Comparison of ENCODE assay signal across 9 cellular contexts in the genomic region with DNA sequence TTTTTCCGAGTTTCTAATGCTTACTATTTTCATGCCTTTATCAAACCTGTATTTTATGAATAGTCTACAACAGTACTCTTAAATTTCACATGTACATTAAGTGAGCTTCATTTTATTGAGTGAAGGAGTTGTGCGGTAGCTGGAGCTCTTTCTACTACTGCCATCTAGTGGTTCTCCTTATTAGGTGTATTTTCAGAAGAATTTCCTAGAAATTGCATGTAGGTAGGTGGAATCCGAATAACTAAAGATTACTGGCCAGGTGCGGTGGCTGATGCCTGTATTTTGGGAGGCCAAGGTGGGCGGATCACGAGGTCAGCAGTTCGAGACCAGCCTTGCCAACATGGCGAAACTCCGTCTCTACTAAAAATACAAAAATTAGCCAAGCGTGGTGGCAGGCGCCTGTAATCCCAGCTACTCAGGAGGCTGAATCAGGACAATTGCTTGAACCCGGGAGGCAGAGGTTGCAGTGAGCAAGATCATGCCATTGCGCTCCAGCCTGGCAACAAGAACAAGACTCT. TPM values are rescaled to one million over a fixed set of nuclear protein-coding genes. Genes with fewer than 3 reads are reported as not detected.
DNase-seq lines count a peak whose midpoint lies in the region; ATAC-seq and TF ChIP-seq lines count a peak whose summit lies in the region.
"Had no signal": no experiment of that assay in that cellular context is flagged by ENCODE, and none has a peak within 500 bp of the region (broad histone marks: within the 10 kb centered on the region; RNA-seq: fewer than 3 reads in every experiment).

No MANE protein-coding gene starts in this region.

- TF ChIP-seq CTCF in C4-2B (conservative IDR thresholded peaks at IDR 0.05) (peak; percentile 88), heart left ventricle (IDR thresholded peaks at IDR 0.05) (peak; percentile 63 to 90 (median 78)), retinal pigment epithelial cell (conservative IDR thresholded peaks at IDR 0.05; ENCODE audit: low read depth, low read length) (peak; percentile 69)
- peak; percentile 79 for TF ChIP-seq CTCF in activated CD8-positive, alpha-beta T cell treated with anti-CD3 and anti-CD28 coated beads for 36 hours (IDR thresholded peaks at IDR 0.05)

- ATAC-seq in GM18511 (IDR thresholded peaks at IDR 0.05; ENCODE audit: unreplicated experiment) (peak; percentile 56), HG03097 (IDR thresholded peaks at IDR 0.05; ENCODE audit: low FRiP score, unreplicated experiment) (peak; percentile 41), heart left ventricle (peak in 2 of 4 donors; percentile 50 to 59)
- ATAC-seq in activated CD8-positive, alpha-beta T cell treated with anti-CD3 and anti-CD28 coated beads for 36 hours: peak; percentile 68

- intact Hi-C loops in activated CD8-positive, alpha-beta T cell treated with anti-CD3 and anti-CD28 coated beads for 36 hours (cut with micrococcal nuclease): loop anchor here (1.0 to 10.0 kb wide), 3 partner anchors 133 to 486 kb away; no protein-coding TSS in a partner anchor
- intact Hi-C loops in heart left ventricle (cut with DNase I): loop anchor here (1.0 to 10.0 kb wide), 12 partner anchors 132 to 488 kb away; no protein-coding TSS in a partner anchor

- peaks cover 4% of the 10 kb centered on the region for H3K27me3 Mint-ChIP-seq in activated CD8-positive, alpha-beta T cell treated with anti-CD3 and anti-CD28 coated beads for 36 hours

- H3K27ac Mint-ChIP-seq in activated CD8-positive, alpha-beta T cell treated with anti-CD3 and anti-CD28 coated beads for 36 hours: peak overlapping the region; percentile 55

- CTCF ChIA-PET in activated CD8-positive, alpha-beta T cell treated with anti-CD3 and anti-CD28 coated beads for 36 hours (lab: Charles Lee): interaction anchor here (0.6 to 3.3 kb wide), 54 partner anchors 8 to 708 kb away, joined by 3 to 63 read pairs (median 4); a partner anchor contains a TSS

- H3K4me1 ChIP-seq in heart left ventricle: peaks cover 0 to 5% (median 0%) of the 10 kb centered on the region in 12 donors

- H3K27ac ChIP-seq in C4-2B (no peak overlapping the region), heart left ventricle (no peak overlapping the region)
- H3K27ac ChIP-seq: SJCRH30 had no signal

- no peaks in the 10 kb centered on the region for H3K36me3 ChIP-seq in heart left ventricle
- H3K36me3 ChIP-seq: SJCRH30 had no signal

- no peaks in the 10 kb centered on the region for H3K9me3 Mint-ChIP-seq in activated CD8-positive, alpha-beta T cell treated with anti-CD3 and anti-CD28 coated beads for 36 hours

- H3K9me3 ChIP-seq in heart left ventricle: no peaks in the 10 kb centered on the region
- H3K9me3 ChIP-seq: SJCRH30 had no signal

- 31 to 34% (median 32%) methylated on average over 13 of the region's 13 CpGs for WGBS in heart left ventricle, 4 donors

- H3K36me3 Mint-ChIP-seq in activated CD8-positive, alpha-beta T cell treated with anti-CD3 and anti-CD28 coated beads for 36 hours (ENCODE audit: low read depth): no peaks in the 10 kb centered on the region

- H3K27me3 ChIP-seq in heart left ventricle: no peaks in the 10 kb centered on the region
- H3K27me3 ChIP-seq: SJCRH30 had no signal

- DNase-seq in NCI-H2171 treated with DMSO at 0.1 percent for 48 hours (lab: John Stamatoyannopoulos, UW) (peak; percentile 79), heart left ventricle (no peak), retinal pigment epithelial cell (ENCODE audit: low read depth) (peak; percentile 6), OCI-M2 (lab: John Stamatoyannopoulos, UW; ENCODE audit: unreplicated experiment) (no peak)
- peak; percentile 46 for DNase-seq in activated CD8-positive, alpha-beta T cell treated with anti-CD3 and anti-CD28 coated beads for 36 hours

- peaks cover 21% of the 10 kb centered on the region for H3K4me1 Mint-ChIP-seq in activated CD8-positive, alpha-beta T cell treated with anti-CD3 and anti-CD28 coated beads for 36 hours (ENCODE audit: low read depth)

- no peak for TF ChIP-seq POLR2A in heart left ventricle (IDR thresholded peaks at IDR 0.05)

- no peak overlapping the region for H3K4me3 ChIP-seq in heart left ventricle
- no peak overlapping the region for H3K4me3 ChIP-seq in retinal pigment epithelial cell (ENCODE audit: low read length)
- H3K4me3 ChIP-seq: SJCRH30 had no signal

- no peak overlapping the region for H3K4me3 Mint-ChIP-seq in activated CD8-positive, alpha-beta T cell treated with anti-CD3 and anti-CD28 coated beads for 36 hours

- POLR2A ChIA-PET in activated CD8-positive, alpha-beta T cell treated with anti-CD3 and anti-CD28 coated beads for 36 hours (lab: Charles Lee): interaction anchor here (0.6 to 2.6 kb wide), 3 partner anchors 144 to 487 kb away, joined by 3 to 9 read pairs (median 3); a partner anchor contains a TSS

RNA-seq across cellular contexts. Expression of a gene that starts 38.3 kb away (rescaled TPM):
- not detected for total RNA-seq in activated CD8-positive, alpha-beta T cell treated with anti-CD3 and anti-CD28 coated beads for 36 hours
- total RNA-seq in heart left ventricle: not detected
- polyA plus RNA-seq in heart left ventricle: not detected
- total RNA-seq: SJCRH30 had no signal

Comparison
In these comparisons a context has a peak if more than half of its experiments do, and no peak if none do; other contexts are left out.
1. DNase-seq: peak in NCI-H2171 treated with DMSO at 0.1 percent for 48 hours (single experiment), activated CD8-positive, alpha-beta T cell treated with anti-CD3 and anti-CD28 coated beads for 36 hours (single experiment) and retinal pigment epithelial cell (single experiment); none in heart left ventricle (0 of 5) and OCI-M2 (single experiment).
2. Peak in every context shown above with its lines, with median percentiles within 50 percentile points of each other: CTCF ChIP-seq.